In genomic region chr2:170578596-170578995, GRCh38 we compare ENCODE assay signal across 24 cellular contexts.
A peak's percentile ranks its signal among the peaks of the same experiment; 100 is the strongest.
DNase-seq lines count a peak whose midpoint lies in the region; ATAC-seq, FAIRE-seq and TF ChIP-seq lines count a peak whose summit lies in the region.
"Had no signal": no experiment of that assay in that cellular context is flagged by ENCODE, and none has a peak within 500 bp of the region (broad histone marks: within the 10 kb centered on the region; RNA-seq: fewer than 3 reads in every experiment).

No MANE protein-coding gene starts in this region.

- no peaks in the 10 kb centered on the region for H3K79me2 ChIP-seq in K562 (ENCODE audit: control insufficient read depth, insufficient read depth, low read length)
- H3K79me2 ChIP-seq in SK-N-SH (ENCODE audit: insufficient read depth), result no peaks in the 10 kb centered on the region

- TF ChIP-seq EP300 in K562 (IDR thresholded peaks at IDR 0.05; ENCODE audit: low read length) (no peak), SK-N-SH (IDR thresholded peaks at IDR 0.05; ENCODE audit: borderline replicate concordance in 1 of 2, low read depth in 1 of 2, low read length in 1 of 2) (no peak)

- H3K4me2 ChIP-seq in K562 (ENCODE audit: insufficient read depth, low read length) (no peak overlapping the region), SK-N-SH (no peak overlapping the region)
- H3K4me2 ChIP-seq: A549 had no signal

- no peaks in the 10 kb centered on the region for H4K20me1 ChIP-seq in K562 (replicated peaks; ENCODE audit: control insufficient read depth, insufficient read depth, low read length)
- H4K20me1 ChIP-seq in SK-N-SH (ENCODE audit: insufficient read depth), result no peaks in the 10 kb centered on the region

- no peak for FAIRE-seq in K562 (lab: Jason Lieb, UNC)
- FAIRE-seq: A549, G401.6, GM12892, H1 had no signal

- TF ChIP-seq POLR2A in K562 (conservative IDR thresholded peaks at IDR 0.05) (no peak), GM18505 (IDR thresholded peaks at IDR 0.05; ENCODE audit: borderline replicate concordance, extremely low read depth, insufficient read depth, insufficient read length) (no peak)

- WGBS in K562 (ENCODE audit: insufficient coverage, low coverage, missing lambda C conversion rate), result 40% methylated on average over 10 of the region's 10 CpGs
- WGBS in SK-N-SH (ENCODE audit: low lambda C conversion rate), result 79% methylated on average over 10 of the region's 10 CpGs

- in situ Hi-C loops in K562 (cut with MboI), result no loop called here

- no TSS peak for BruUV-seq in K562 (replicated peaks; lab: Mats Ljungman, UMichigan)

- H3K4me3 ChIP-seq in K562 (no peak overlapping the region), SK-N-SH (ENCODE audit: low read depth in 2 of 2, low read length in 1 of 2) (no peak overlapping the region)
- H3K4me3 ChIP-seq: A549, GM23248 had no signal

- H3F3A ChIP-seq in SK-N-SH (replicated peaks; ENCODE audit: insufficient read depth), result no peaks in the 10 kb centered on the region

- ATAC-seq in K562, result no peak
- ATAC-seq in GM21529 (IDR thresholded peaks at IDR 0.05; ENCODE audit: unreplicated experiment), result no peak
- no peak for ATAC-seq in GM18505 (IDR thresholded peaks at IDR 0.05; ENCODE audit: unreplicated experiment)
- ATAC-seq: A549 had no signal

- peak in 40 of 58 donors; percentile 2 to 74 (median 25) for DNase-seq in anterior cingulate cortex (lab: John Stamatoyannopoulos, UW)
- DNase-seq in K562 (ENCODE audit: extremely low read depth in 1 of 4, low spot score in 3 of 4), result no peak
- DNase-seq in medulla oblongata (ENCODE audit: extremely low spot score), result peak; percentile 18
- DNase-seq in posterior cingulate gyrus, result peak in 6 of 10 donors; percentile 20 to 80 (median 35)
- DNase-seq in SK-N-SH, result no peak
- no peak for DNase-seq in DMS53 treated with DMSO at 0.1 percent for 48 hours (lab: John Stamatoyannopoulos, UW; ENCODE audit: unreplicated experiment)
- DNase-seq: 8988T; ACHN; AML-193; C1 segment of cervical spinal cord; Calu3; CD4-positive, alpha-beta memory T cell; COR-L47; DMS53; DND-41; GM23248; H7; HCEC 1CT had no signal

- H3K27me3 ChIP-seq in K562 (ENCODE audit: control insufficient read depth in 2 of 2, insufficient read depth in 2 of 2, low read length in 2 of 2) (peaks cover 0 to 4% of the 10 kb centered on the region in 2 experiments; a peak in 1 of 5 replicates), SK-N-SH (ENCODE audit: insufficient read depth) (no peaks in the 10 kb centered on the region)

- H3K4me1 ChIP-seq in K562 (replicated peaks in 1 of 2; ENCODE audit: control insufficient read depth in 2 of 2, insufficient read depth in 2 of 2, low read length in 2 of 2) (no peaks in the 10 kb centered on the region), SK-N-SH (ENCODE audit: control insufficient read depth in 1 of 2, insufficient read depth in 2 of 2, low read depth in 1 of 2, low read length in 1 of 2) (no peaks in the 10 kb centered on the region)
- H3K4me1 ChIP-seq: A549 had no signal

- H3K9me2 ChIP-seq in SK-N-SH, result no peaks in the 10 kb centered on the region

- H3K36me3 ChIP-seq in K562 (ENCODE audit: control insufficient read depth, insufficient read depth, low read length) (no peaks in the 10 kb centered on the region), SK-N-SH (replicated peaks in 1 of 2; ENCODE audit: control insufficient read depth in 1 of 2, insufficient read depth in 2 of 2, low read length in 1 of 2) (no peaks in the 10 kb centered on the region)

- H3K9me1 ChIP-seq in K562 (ENCODE audit: control insufficient read depth, insufficient read depth, low read length), result no peaks in the 10 kb centered on the region

- CTCF ChIA-PET in K562 (lab: Yijun Ruan, JAX; ENCODE audit: low intra/inter-chr PET ratio) (no interaction called here), SK-N-SH (lab: Yijun Ruan, JAX) (no interaction called here)

- H3K9me3 ChIP-seq in K562 (replicated peaks; ENCODE audit: control insufficient read depth, insufficient read depth, low read depth, low read length) (no peaks in the 10 kb centered on the region), SK-N-SH (no peaks in the 10 kb centered on the region)
- H3K9me3 ChIP-seq: A549 had no signal

- H3K9ac ChIP-seq in K562 (ENCODE audit: insufficient read depth in 1 of 2, low read depth in 2 of 2, low read length in 2 of 2) (no peak overlapping the region), SK-N-SH (no peak overlapping the region)
- H3K9ac ChIP-seq: GM23248 had no signal

- POLR2A ChIA-PET in K562 (lab: Yijun Ruan, JAX), result interaction anchor here (1.6 kb wide), 1 partner anchor 23 kb away, joined by 8 read pairs; no protein-coding TSS in a partner anchor
- POLR2A ChIA-PET in SK-N-SH (lab: Yijun Ruan, JAX), result no interaction called here

- H2AFZ ChIP-seq in K562 (ENCODE audit: low read depth, low read length) (peak overlapping the region; percentile 10; the same call in 1 of the 2 replicates), SK-N-SH (ENCODE audit: low read depth) (no peak overlapping the region)
- H2AFZ ChIP-seq: GM23248 had no signal

- no peak for TF ChIP-seq CTCF in K562 (IDR thresholded peaks at IDR 0.05 in 2 of 3, conservative IDR thresholded peaks at IDR 0.05 in 1 of 3; ENCODE audit: insufficient read depth in 2 of 3, low read depth in 1 of 3, low read length in 3 of 3)
- TF ChIP-seq CTCF in SK-N-SH (IDR thresholded peaks at IDR 0.05), result no peak

- TF ChIP-seq RAD21 in K562 (CRISPR knock-in tag; conservative IDR thresholded peaks at IDR 0.05 in 1 of 2, IDR thresholded peaks at IDR 0.05 in 1 of 2), result no peak
- no peak for TF ChIP-seq RAD21 in SK-N-SH (IDR thresholded peaks at IDR 0.05; ENCODE audit: low read length)

- intact Hi-C loops in K562 (cut with micrococcal nuclease) (no loop called here), posterior cingulate gyrus (cut with DNase I) (no loop called here)

- H3K27ac ChIP-seq in K562 (ENCODE audit: extremely low read depth, low read depth, low read length), result no peak overlapping the region
- H3K27ac ChIP-seq in SK-N-SH (ENCODE audit: low read depth in 2 of 2, low read length in 1 of 2), result no peak overlapping the region
- H3K27ac ChIP-seq: A549, GM23248 had no signal

TF ChIP-seq in K562, 482 proteins besides CTCF, POLR2A, EP300 and RAD21:
- TF ChIP-seq ELF2 (CRISPR knock-in tag; IDR thresholded peaks at IDR 0.05), result no peak
- TF ChIP-seq ZFP1 (CRISPR knock-in tag; IDR thresholded peaks at IDR 0.05), result no peak

TF ChIP-seq in SK-N-SH, 30 proteins besides CTCF, POLR2A, EP300 and RAD21:
- TF ChIP-seq RCOR1 (IDR thresholded peaks at IDR 0.05; ENCODE audit: low read length) (no peak), RXRA (IDR thresholded peaks at IDR 0.05; ENCODE audit: borderline replicate concordance, low read depth) (no peak), TCF12 (IDR thresholded peaks at IDR 0.05) (no peak), FOSL2 (IDR thresholded peaks at IDR 0.05; ENCODE audit: borderline replicate concordance, low read depth) (no peak), FOXJ3 (CRISPR knock-in tag; IDR thresholded peaks at IDR 0.05) (no peak)

Comparison
In these comparisons a context has a peak if more than half of its experiments do, and no peak if none do; other contexts are left out.
1. DNase-seq: peak in anterior cingulate cortex (40 of 58), medulla oblongata (single experiment) and posterior cingulate gyrus (6 of 10); none in K562 (0 of 4), SK-N-SH (single experiment) and DMS53 treated with DMSO at 0.1 percent for 48 hours (single experiment).